Comparison of ENCODE assay signal across 1 cellular context in the genomic region with DNA sequence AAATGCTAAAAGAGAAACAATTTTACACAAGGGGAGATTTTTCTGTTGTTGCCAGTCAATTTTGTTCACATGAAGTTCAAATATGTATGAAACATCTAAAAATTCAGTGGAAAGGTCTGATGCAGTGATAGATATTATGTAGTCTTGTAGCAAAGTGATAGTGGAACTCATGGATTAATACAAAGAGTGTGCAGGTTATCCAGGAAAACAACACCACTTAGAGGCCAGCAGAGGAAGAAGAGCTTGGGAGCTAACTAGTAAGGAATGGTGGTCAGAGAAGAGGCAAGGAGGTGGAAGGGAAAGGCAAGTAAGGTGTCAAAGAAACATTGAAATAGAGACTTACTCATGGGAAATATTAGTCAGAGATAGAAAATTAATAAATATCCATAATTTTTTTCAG.
TF ChIP-seq lines count a peak whose summit lies in the region.

No MANE protein-coding gene starts in this region.

TF ChIP-seq in H1, 55 proteins besides CTCF, POLR2A, EP300 and RAD21:
- no peak for TF ChIP-seq POU5F1 (IDR thresholded peaks at IDR 0.05; ENCODE audit: low read depth, low read length)
- no peak for TF ChIP-seq FOSL1 (IDR thresholded peaks at IDR 0.05; ENCODE audit: insufficient read depth, low read depth, low read length)
- no peak for TF ChIP-seq ASH2L (IDR thresholded peaks at IDR 0.05; ENCODE audit: low read length)
- TF ChIP-seq YY1 (IDR thresholded peaks at IDR 0.05; ENCODE audit: low read depth, low read length): no peak
- TF ChIP-seq KDM5A (IDR thresholded peaks at IDR 0.05; ENCODE audit: low read length): no peak
- TF ChIP-seq TAF1 (IDR thresholded peaks at IDR 0.05; ENCODE audit: low read depth, low read length): no peak
- TF ChIP-seq RXRA (IDR thresholded peaks at IDR 0.05; ENCODE audit: insufficient read depth, low read depth, low read length): no peak
- no peak for TF ChIP-seq TBP (IDR thresholded peaks at IDR 0.05; ENCODE audit: low read depth, low read length)
- TF ChIP-seq SIN3A (conservative IDR thresholded peaks at IDR 0.05 in 1 of 2, IDR thresholded peaks at IDR 0.05 in 1 of 2; ENCODE audit: low read depth in 1 of 2, low read length in 2 of 2): no peak
- no peak for TF ChIP-seq MAX (IDR thresholded peaks at IDR 0.05)
- TF ChIP-seq, protein P1, sequence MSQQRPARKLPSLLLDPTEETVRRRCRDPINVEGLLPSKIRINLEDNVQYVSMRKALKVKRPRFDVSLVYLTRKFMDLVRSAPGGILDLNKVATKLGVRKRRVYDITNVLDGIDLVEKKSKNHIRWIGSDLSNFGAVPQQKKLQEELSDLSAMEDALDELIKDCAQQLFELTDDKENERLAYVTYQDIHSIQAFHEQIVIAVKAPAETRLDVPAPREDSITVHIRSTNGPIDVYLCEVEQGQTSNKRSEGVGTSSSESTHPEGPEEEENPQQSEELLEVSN (IDR thresholded peaks at IDR 0.05): no peak
